1 cellular context compared by ENCODE assay signal in the genomic region with DNA sequence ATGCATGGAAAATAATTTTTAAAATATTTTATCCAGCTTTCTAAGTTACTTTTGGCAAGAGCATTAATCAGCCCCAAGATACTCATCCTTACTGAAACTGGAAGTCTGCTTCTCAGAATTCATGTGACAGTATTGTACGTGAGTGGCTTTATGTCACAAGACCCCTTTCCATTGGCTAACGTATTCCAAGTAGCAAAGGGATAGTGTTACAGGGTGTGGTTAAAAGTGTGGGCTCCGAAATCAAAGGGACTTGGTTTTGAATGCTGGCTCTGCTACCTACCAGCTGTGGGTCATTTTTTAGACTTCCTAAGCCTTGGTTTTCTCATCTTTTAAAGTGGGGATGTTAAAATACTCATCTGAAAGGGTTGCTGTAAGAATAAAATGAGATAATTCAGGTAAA.
TF ChIP-seq lines count a peak whose summit lies in the region.

No MANE protein-coding gene starts in this region.

TF ChIP-seq in HepG2, 621 proteins besides CTCF, POLR2A, EP300 and RAD21:
- TF ChIP-seq HNRNPL (IDR thresholded peaks at IDR 0.05; ENCODE audit: low read depth, low read length) (no peak), NCOA2 (CRISPR knock-in tag; IDR thresholded peaks at IDR 0.05) (no peak), IKZF4 (CRISPR knock-in tag; IDR thresholded peaks at IDR 0.05; ENCODE audit: borderline replicate concordance, low read depth, not compliant biosample characterization) (no peak), ARID2 (CRISPR knock-in tag; IDR thresholded peaks at IDR 0.05; ENCODE audit: borderline replicate concordance) (no peak), IRF2 (CRISPR knock-in tag; IDR thresholded peaks at IDR 0.05) (no peak), REST (IDR thresholded peaks at IDR 0.05; ENCODE audit: borderline replicate concordance in 1 of 2, low read depth in 1 of 2, low read length in 2 of 2) (no peak), ATF6 (CRISPR knock-in tag; conservative IDR thresholded peaks at IDR 0.05) (no peak), ZNF75D (CRISPR knock-in tag; IDR thresholded peaks at IDR 0.05; ENCODE audit: borderline replicate concordance) (no peak), RARA (CRISPR knock-in tag; IDR thresholded peaks at IDR 0.05) (no peak), TCF7 (IDR thresholded peaks at IDR 0.05; ENCODE audit: low read depth) (no peak), CENPX (CRISPR knock-in tag; IDR thresholded peaks at IDR 0.05) (no peak), HHEX (CRISPR knock-in tag; IDR thresholded peaks at IDR 0.05) (no peak), ZNF484 (CRISPR knock-in tag; IDR thresholded peaks at IDR 0.05; ENCODE audit: borderline replicate concordance, low read depth) (no peak), JDP2 (CRISPR knock-in tag; IDR thresholded peaks at IDR 0.05; ENCODE audit: borderline replicate concordance) (no peak)
- TF ChIP-seq, protein P1, sequence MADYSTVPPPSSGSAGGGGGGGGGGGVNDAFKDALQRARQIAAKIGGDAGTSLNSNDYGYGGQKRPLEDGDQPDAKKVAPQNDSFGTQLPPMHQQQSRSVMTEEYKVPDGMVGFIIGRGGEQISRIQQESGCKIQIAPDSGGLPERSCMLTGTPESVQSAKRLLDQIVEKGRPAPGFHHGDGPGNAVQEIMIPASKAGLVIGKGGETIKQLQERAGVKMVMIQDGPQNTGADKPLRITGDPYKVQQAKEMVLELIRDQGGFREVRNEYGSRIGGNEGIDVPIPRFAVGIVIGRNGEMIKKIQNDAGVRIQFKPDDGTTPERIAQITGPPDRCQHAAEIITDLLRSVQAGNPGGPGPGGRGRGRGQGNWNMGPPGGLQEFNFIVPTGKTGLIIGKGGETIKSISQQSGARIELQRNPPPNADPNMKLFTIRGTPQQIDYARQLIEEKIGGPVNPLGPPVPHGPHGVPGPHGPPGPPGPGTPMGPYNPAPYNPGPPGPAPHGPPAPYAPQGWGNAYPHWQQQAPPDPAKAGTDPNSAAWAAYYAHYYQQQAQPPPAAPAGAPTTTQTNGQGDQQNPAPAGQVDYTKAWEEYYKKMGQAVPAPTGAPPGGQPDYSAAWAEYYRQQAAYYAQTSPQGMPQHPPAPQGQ (CRISPR knock-in tag; IDR thresholded peaks at IDR 0.05; ENCODE audit: borderline replicate concordance), result no peak
- TF ChIP-seq, protein P2, sequence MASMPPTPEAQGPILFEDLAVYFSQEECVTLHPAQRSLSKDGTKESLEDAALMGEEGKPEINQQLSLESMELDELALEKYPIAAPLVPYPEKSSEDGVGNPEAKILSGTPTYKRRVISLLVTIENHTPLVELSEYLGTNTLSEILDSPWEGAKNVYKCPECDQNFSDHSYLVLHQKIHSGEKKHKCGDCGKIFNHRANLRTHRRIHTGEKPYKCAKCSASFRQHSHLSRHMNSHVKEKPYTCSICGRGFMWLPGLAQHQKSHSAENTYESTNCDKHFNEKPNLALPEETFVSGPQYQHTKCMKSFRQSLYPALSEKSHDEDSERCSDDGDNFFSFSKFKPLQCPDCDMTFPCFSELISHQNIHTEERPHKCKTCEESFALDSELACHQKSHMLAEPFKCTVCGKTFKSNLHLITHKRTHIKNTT (CRISPR knock-in tag; IDR thresholded peaks at IDR 0.05), result no peak
